8 cellular contexts compared by ENCODE assay signal in genomic region chr4:2792711-2793577, GRCh38. TPM values are rescaled to one million over a fixed set of nuclear protein-coding genes. Genes with fewer than 3 reads are reported as not detected.
DNase-seq lines count a peak whose midpoint lies in the region; ATAC-seq and TF ChIP-seq lines count a peak whose summit lies in the region.

SH3BP2 (plus strand) TSS chr4:2793085; CDS start chr4:2820618, 27,533 bp downstream.

- H3K23ac ChIP-seq in H9 (ENCODE audit: insufficient read length, low read depth, low read length), result no peak within 1 kb of the TSS

- no peak within 1 kb of the TSS for H2AK5ac ChIP-seq in H9 (ENCODE audit: insufficient read length, low read length)

- H4K20me1 ChIP-seq in BLaER1, result peaks cover 25% of the 10 kb centered on the region
- peaks cover 3% of the 10 kb centered on the region for H4K20me1 ChIP-seq in H9 (ENCODE audit: control insufficient read depth, insufficient read depth, insufficient read length)

- H3K4ac ChIP-seq in H9 (ENCODE audit: low read depth, low read length), result no peak within 1 kb of the TSS

- peak within 1 kb of the TSS; percentile 67 for H3K4me3 ChIP-seq in BLaER1
- peak within 1 kb of the TSS; percentile 53 for H3K4me3 ChIP-seq in ovary

- H3K56ac ChIP-seq in H9 (ENCODE audit: insufficient read length, low read depth, low read length), result no peak within 1 kb of the TSS

- peak within 1 kb of the TSS; percentile 25 for H2BK12ac ChIP-seq in H9 (ENCODE audit: insufficient read length, low read depth, low read length)

- H3K9ac ChIP-seq in BLaER1 (peak within 1 kb of the TSS; percentile 73), H9 (ENCODE audit: extremely low read depth, insufficient read length, low read length) (no peak within 1 kb of the TSS)

- H3K4me1 ChIP-seq in BLaER1, result peaks cover 98% of the 10 kb centered on the region
- H3K4me1 ChIP-seq in H9 (ENCODE audit: insufficient read depth, low read length), result no peaks in the 10 kb centered on the region
- peaks cover 11% of the 10 kb centered on the region for H3K4me1 ChIP-seq in ovary (ENCODE audit: insufficient read depth)

- H3K79me1 ChIP-seq in H9 (ENCODE audit: insufficient read depth, low read depth, low read length, poor library complexity, severe bottlenecking), result no peaks in the 10 kb centered on the region

- no peak within 1 kb of the TSS for H2AFZ ChIP-seq in H9 (ENCODE audit: low read length)

- no CpG with 5 or more reads among the region's 103 CpGs for WGBS in H9 (ENCODE audit: extremely low coverage, insufficient read length, low lambda C conversion rate)
- WGBS in ovary, 3 donors, result 8 to 86% (median 21%) methylated on average over 6 to 98 of the region's 103 CpGs

- ATAC-seq in activated naive CD8-positive, alpha-beta T cell treated with anti-CD3 and anti-CD28 coated beads, Interleukin-2, amount 50 U/mL, for 24 hours, result peak; percentile 31
- ATAC-seq in Right ventricle myocardium superior (ENCODE audit: poor library complexity), result peak; percentile 73
- ATAC-seq in GM21737 (IDR thresholded peaks at IDR 0.05; ENCODE audit: unreplicated experiment), result no peak
- ATAC-seq in HG03135 (IDR thresholded peaks at IDR 0.05; ENCODE audit: unreplicated experiment), result no peak

- TF ChIP-seq CTCF in H9 (conservative IDR thresholded peaks at IDR 0.05), result no peak
- TF ChIP-seq CTCF in ovary (IDR thresholded peaks at IDR 0.05), result no peak

- H2BK120ac ChIP-seq in H9 (ENCODE audit: low read depth, low read length, poor library complexity, severe bottlenecking), result no peak within 1 kb of the TSS

- H2BK15ac ChIP-seq in H9 (ENCODE audit: low read depth, low read length), result no peak within 1 kb of the TSS

- no peak within 1 kb of the TSS for H2BK20ac ChIP-seq in H9 (ENCODE audit: low read depth, low read length, poor library complexity, severe bottlenecking)

- H3K14ac ChIP-seq in H9 (ENCODE audit: insufficient read depth, low read length), result no peak within 1 kb of the TSS; the same call in 1 of the 2 replicates

- no peak for TF ChIP-seq EP300 in ovary (IDR thresholded peaks at IDR 0.05)

- no peak within 1 kb of the TSS for H4K5ac ChIP-seq in H9 (ENCODE audit: insufficient read length, low read depth, low read length)

- H4K91ac ChIP-seq in H9 (ENCODE audit: insufficient read length, low read depth, low read length), result no peak within 1 kb of the TSS

- peak within 1 kb of the TSS; percentile 68 for H3K27ac ChIP-seq in BLaER1
- H3K27ac ChIP-seq in H9 (ENCODE audit: insufficient read length, low read depth, low read length), result no peak within 1 kb of the TSS
- peak within 1 kb of the TSS; percentile 48 for H3K27ac ChIP-seq in ovary

- H4K8ac ChIP-seq in H9 (replicated peaks; ENCODE audit: insufficient read length, low read depth, low read length), result no peak within 1 kb of the TSS

- peaks cover 14 to 23% of the 10 kb centered on the region in 2 experiments for H3K4me1 Mint-ChIP-seq in H9
- H3K4me1 Mint-ChIP-seq in activated naive CD8-positive, alpha-beta T cell treated with anti-CD3 and anti-CD28 coated beads, Interleukin-2, amount 50 U/mL, for 24 hours, result peaks cover 54% of the 10 kb centered on the region

- H3K9me3 ChIP-seq in BLaER1, result no peaks in the 10 kb centered on the region
- no peaks in the 10 kb centered on the region for H3K9me3 ChIP-seq in H9 (ENCODE audit: control insufficient read depth, low read depth, low read length)
- no peaks in the 10 kb centered on the region for H3K9me3 ChIP-seq in ovary

- no peak within 1 kb of the TSS for H2BK5ac ChIP-seq in H9 (ENCODE audit: insufficient read length, low read length)

- H3K18ac ChIP-seq in H9 (ENCODE audit: insufficient read length, low read depth, low read length), result peak within 1 kb of the TSS; percentile 22

- no peaks in the 10 kb centered on the region for H3K36me3 ChIP-seq in BLaER1
- no peaks in the 10 kb centered on the region for H3K36me3 ChIP-seq in ovary

- intact Hi-C loops in Right ventricle myocardium superior (cut with DNase I) (no loop called here), ovary (cut with DNase I) (no loop called here)

- H3K4me3 Mint-ChIP-seq in H9, result peak within 1 kb of the TSS; percentile 67 to 89
- peak within 1 kb of the TSS; percentile 84 for H3K4me3 Mint-ChIP-seq in activated naive CD8-positive, alpha-beta T cell treated with anti-CD3 and anti-CD28 coated beads, Interleukin-2, amount 50 U/mL, for 24 hours

- H3K9me3 Mint-ChIP-seq in H9, result no peaks in the 10 kb centered on the region
- no peaks in the 10 kb centered on the region for H3K9me3 Mint-ChIP-seq in activated naive CD8-positive, alpha-beta T cell treated with anti-CD3 and anti-CD28 coated beads, Interleukin-2, amount 50 U/mL, for 24 hours

- H3K27me3 ChIP-seq in BLaER1 (0 out of 2 replicates have a peak, but pooled peaks cover 4% of the 10 kb centered on the region), H9 (ENCODE audit: insufficient read depth, low read length) (no peaks in the 10 kb centered on the region), ovary (no peaks in the 10 kb centered on the region)

- peaks cover 24% of the 10 kb centered on the region for H3K27me3 Mint-ChIP-seq in H9 (ENCODE audit: low read depth)
- H3K27me3 Mint-ChIP-seq in activated naive CD8-positive, alpha-beta T cell treated with anti-CD3 and anti-CD28 coated beads, Interleukin-2, amount 50 U/mL, for 24 hours, result no peaks in the 10 kb centered on the region

- H3K23me2 ChIP-seq in H9 (ENCODE audit: insufficient read length, low read depth, low read length, poor library complexity, severe bottlenecking), result no peaks in the 10 kb centered on the region

- H3K79me2 ChIP-seq in H9 (ENCODE audit: insufficient read depth, low read length), result no peaks in the 10 kb centered on the region

- no peaks in the 10 kb centered on the region for H3K36me3 Mint-ChIP-seq in H9 (ENCODE audit: insufficient read depth in 1 of 3, low read depth in 3 of 3)
- no peaks in the 10 kb centered on the region for H3K36me3 Mint-ChIP-seq in activated naive CD8-positive, alpha-beta T cell treated with anti-CD3 and anti-CD28 coated beads, Interleukin-2, amount 50 U/mL, for 24 hours (ENCODE audit: low read depth)

- no peak within 1 kb of the TSS for H3T11ph ChIP-seq in H9 (ENCODE audit: low read length)

- DNase-seq in H9 (peak; percentile 85), RPMI7951 (ENCODE audit: low read depth) (peak; percentile 74), Right ventricle myocardium superior (peak; percentile 95), ovary (peak; percentile 76 to 89 (median 81))
- DNase-seq in activated naive CD8-positive, alpha-beta T cell treated with anti-CD3 and anti-CD28 coated beads, Interleukin-2, amount 50 U/mL, for 24 hours, result peak; percentile 79

- TF ChIP-seq POLR2A in ovary (IDR thresholded peaks at IDR 0.05), result no peak

- peak within 1 kb of the TSS; percentile 100 for H3K4me2 ChIP-seq in BLaER1
- H3K4me2 ChIP-seq in H9 (ENCODE audit: insufficient read depth, insufficient read length, low read length), result peak within 1 kb of the TSS; percentile 11

- H3K27ac Mint-ChIP-seq in H9, result no peak within 1 kb of the TSS
- H3K27ac Mint-ChIP-seq in activated naive CD8-positive, alpha-beta T cell treated with anti-CD3 and anti-CD28 coated beads, Interleukin-2, amount 50 U/mL, for 24 hours, result peak within 1 kb of the TSS; percentile 86

RNA-seq across cellular contexts. Expression of gene SH3BP2, which starts in this region (rescaled TPM):
- 34.1 and 37.6 TPM in 2 replicates for total RNA-seq in H9 (2021)
- total RNA-seq in RPMI7951 (2014; rRNA removed; shearing (Covaris generic)), result 22.0 and 24.8 TPM in 2 replicates
- 24.9 TPM for total RNA-seq in Right ventricle myocardium superior
- 10 to 100 TPM; 13.6 to 46.9 (median 29.3) TPM for total RNA-seq in ovary
- 10 to 100 TPM in 1 of 2 donors, 1 to 10 TPM in 1; 5.3 to 18.3 TPM for polyA plus RNA-seq in ovary

Comparison
In these comparisons a context has a peak if more than half of its experiments do, and no peak if none do; other contexts are left out.
1. ATAC-seq: peak in activated naive CD8-positive, alpha-beta T cell treated with anti-CD3 and anti-CD28 coated beads, Interleukin-2, amount 50 U/mL, for 24 hours (single experiment) and Right ventricle myocardium superior (single experiment); none in GM21737 (single experiment) and HG03135 (single experiment).
2. Peak in every context shown above with its lines, with median percentiles within 50 percentile points of each other: DNase-seq.